19 cellular contexts compared by ENCODE assay signal in genomic region chr5:2300421-2300820, GRCh38.
A peak's percentile ranks its signal among the peaks of the same experiment; 100 is the strongest.
DNase-seq lines count a peak whose midpoint lies in the region; ATAC-seq and TF ChIP-seq lines count a peak whose summit lies in the region.
"Had no signal": no experiment of that assay in that cellular context is flagged by ENCODE, and none has a peak within 500 bp of the region (broad histone marks: within the 10 kb centered on the region; RNA-seq: fewer than 3 reads in every experiment).

No MANE protein-coding gene starts in this region.

- H3K9ac ChIP-seq in H9 (ENCODE audit: extremely low read depth, insufficient read length, low read length): no peak overlapping the region
- no peak overlapping the region for H3K9ac ChIP-seq in endodermal cell (ENCODE audit: extremely low read depth, low read length, poor library complexity, severe bottlenecking)
- H3K9ac ChIP-seq in neuronal stem cell (ENCODE audit: low read depth, low read length, poor library complexity): peak overlapping the region; percentile 44
- H3K9ac ChIP-seq: BLaER1 treated with 17β-estradiol and CSF1 and Interleukin-3, amounts not matched to agents 10 nM and 100 nM; GM23248 had no signal

- H3K9me3 Mint-ChIP-seq in H9 (peaks cover 0 to 2% of the 10 kb centered on the region in 2 experiments; a peak in 1 of 5 replicates), endodermal cell (no peaks in the 10 kb centered on the region)
- H3K9me3 Mint-ChIP-seq: CD4-positive, alpha-beta T cell; CD8-positive, alpha-beta memory T cell had no signal

- H3K36me3 Mint-ChIP-seq in H9 (ENCODE audit: insufficient read depth in 1 of 3, low read depth in 3 of 3) (no peaks in the 10 kb centered on the region), endodermal cell (ENCODE audit: low read depth) (no peaks in the 10 kb centered on the region)
- H3K36me3 Mint-ChIP-seq: CD14-positive monocyte; CD8-positive, alpha-beta memory T cell had no signal

- H4K8ac ChIP-seq in H9 (replicated peaks; ENCODE audit: insufficient read length, low read depth, low read length): no peak overlapping the region
- no peak overlapping the region for H4K8ac ChIP-seq in neuronal stem cell (ENCODE audit: low read depth, low read length)

- no peak overlapping the region for H2BK20ac ChIP-seq in H9 (ENCODE audit: low read depth, low read length, poor library complexity, severe bottlenecking)

- H3T11ph ChIP-seq in H9 (ENCODE audit: low read length): no peak overlapping the region

- H4K5ac ChIP-seq in H9 (ENCODE audit: insufficient read length, low read depth, low read length): no peak overlapping the region

- peak; percentile 20 for DNase-seq in H9
- DNase-seq in endodermal cell: peak; percentile 24
- no peak for DNase-seq in neuronal stem cell (ENCODE audit: low spot score)
- DNase-seq in sigmoid colon: peak; percentile 46
- no peak for DNase-seq in NCI-H2171 treated with DMSO at 0.1 percent for 48 hours (lab: John Stamatoyannopoulos, UW)
- DNase-seq: CD4-positive, alpha-beta T cell; CD8-positive, alpha-beta memory T cell; DMS 273 treated with DMSO at 0.1 percent for 48 hours; DMS79 treated with DMSO at 0.1 percent for 48 hours; GF-D8; GM23248; HFFc6 had no signal

- H4K20me1 ChIP-seq in H9 (ENCODE audit: control insufficient read depth, insufficient read depth, insufficient read length): no peaks in the 10 kb centered on the region
- H4K20me1 ChIP-seq: BLaER1 treated with 17β-estradiol and CSF1 and Interleukin-3, amounts not matched to agents 10 nM and 100 nM had no signal

- H2AK5ac ChIP-seq in H9 (ENCODE audit: insufficient read length, low read length) (no peak overlapping the region), neuronal stem cell (ENCODE audit: low read depth, low read length) (no peak overlapping the region)

- H2BK15ac ChIP-seq in H9 (ENCODE audit: low read depth, low read length) (no peak overlapping the region), neuronal stem cell (ENCODE audit: low read length) (peak overlapping the region; percentile 82)

- ATAC-seq in GM18861 (IDR thresholded peaks at IDR 0.05; ENCODE audit: unreplicated experiment): no peak
- ATAC-seq in HG02610 (IDR thresholded peaks at IDR 0.05; ENCODE audit: unreplicated experiment): no peak
- ATAC-seq in HG03460 (IDR thresholded peaks at IDR 0.05; ENCODE audit: unreplicated experiment): no peak

- H3K4me1 ChIP-seq in H9 (ENCODE audit: insufficient read depth, low read length) (no peaks in the 10 kb centered on the region; the same call in 1 of the 2 replicates), endodermal cell (ENCODE audit: control insufficient read depth, insufficient read depth, low read length) (no peaks in the 10 kb centered on the region), neuronal stem cell (ENCODE audit: control insufficient read depth in 2 of 2, insufficient read depth in 1 of 2, low read depth in 1 of 2, low read length in 2 of 2) (peaks cover 19 to 30% of the 10 kb centered on the region in 2 donors), sigmoid colon (no peaks in the 10 kb centered on the region)
- H3K4me1 ChIP-seq: HAP-1 had no signal

- H3K56ac ChIP-seq in H9 (ENCODE audit: insufficient read length, low read depth, low read length): no peak overlapping the region

- no peaks in the 10 kb centered on the region for H3K79me1 ChIP-seq in H9 (ENCODE audit: insufficient read depth, low read depth, low read length, poor library complexity, severe bottlenecking)
- H3K79me1 ChIP-seq in neuronal stem cell (ENCODE audit: low read depth, low read length): no peaks in the 10 kb centered on the region

- H2BK5ac ChIP-seq in H9 (ENCODE audit: insufficient read length, low read length) (no peak overlapping the region), neuronal stem cell (ENCODE audit: low read length) (no peak overlapping the region)

- H3K4me3 ChIP-seq in endodermal cell (ENCODE audit: low read length) (no peak overlapping the region), neuronal stem cell (ENCODE audit: low read length in 2 of 2) (no peak overlapping the region), sigmoid colon (no peak overlapping the region)
- H3K4me3 ChIP-seq: BLaER1 treated with 17β-estradiol and CSF1 and Interleukin-3, amounts not matched to agents 10 nM and 100 nM; GM23248; HAP-1 had no signal

- H3K36me3 ChIP-seq in endodermal cell (ENCODE audit: control insufficient read depth, insufficient read depth, low read length): no peaks in the 10 kb centered on the region
- no peaks in the 10 kb centered on the region for H3K36me3 ChIP-seq in neuronal stem cell (replicated peaks in 1 of 2; ENCODE audit: control insufficient read depth in 2 of 2, insufficient read depth in 2 of 2, low read length in 2 of 2)
- no peaks in the 10 kb centered on the region for H3K36me3 ChIP-seq in sigmoid colon
- H3K36me3 ChIP-seq: BLaER1 treated with 17β-estradiol and CSF1 and Interleukin-3, amounts not matched to agents 10 nM and 100 nM; HAP-1 had no signal

- H3K4me1 Mint-ChIP-seq in H9: peaks cover 47 to 57% of the 10 kb centered on the region in 2 experiments
- H3K4me1 Mint-ChIP-seq in endodermal cell: peaks cover 4% of the 10 kb centered on the region
- H3K4me1 Mint-ChIP-seq: B cell; CD14-positive monocyte; CD8-positive, alpha-beta memory T cell had no signal

- H3K27me3 Mint-ChIP-seq in H9 (ENCODE audit: low read depth) (peaks cover 7% of the 10 kb centered on the region), endodermal cell (ENCODE audit: insufficient read depth) (peaks cover 3% of the 10 kb centered on the region)
- H3K27me3 Mint-ChIP-seq: B cell had no signal

- no peak overlapping the region for H3K18ac ChIP-seq in H9 (ENCODE audit: insufficient read length, low read depth, low read length)
- H3K18ac ChIP-seq in neuronal stem cell (ENCODE audit: low read length): peak overlapping the region; percentile 84

- H3K27ac ChIP-seq in H9 (ENCODE audit: insufficient read length, low read depth, low read length) (no peak overlapping the region), endodermal cell (ENCODE audit: low read depth, low read length) (no peak overlapping the region), neuronal stem cell (replicated peaks; ENCODE audit: low read length) (no peak overlapping the region), sigmoid colon (no peak overlapping the region)
- H3K27ac ChIP-seq: BLaER1 treated with 17β-estradiol and CSF1 and Interleukin-3, amounts not matched to agents 10 nM and 100 nM; GM23248 had no signal

- H3K79me2 ChIP-seq in H9 (ENCODE audit: insufficient read depth, low read length): no peaks in the 10 kb centered on the region

- WGBS in H9 (ENCODE audit: extremely low coverage, insufficient read length, low lambda C conversion rate): no CpG with 5 or more reads among the region's 11 CpGs
- 91 to 100% methylated on average over 3 to 11 of the region's 11 CpGs for WGBS in endodermal cell (ENCODE audit: insufficient coverage in 1 of 2, insufficient read length in 1 of 2), 2 experiments
- no CpG with 5 or more reads among the region's 11 CpGs for WGBS in neuronal stem cell (ENCODE audit: extremely low coverage in 2 of 2, insufficient read length in 2 of 2, insufficient replicate concordance in 1 of 2), 2 donors
- WGBS in sigmoid colon, 2 donors: 83 to 93% methylated on average over 11 of the region's 11 CpGs

- H3K4me2 ChIP-seq in H9 (ENCODE audit: insufficient read depth, insufficient read length, low read length) (no peak overlapping the region), neuronal stem cell (ENCODE audit: insufficient read depth, low read length, poor library complexity, severe bottlenecking) (no peak overlapping the region)
- H3K4me2 ChIP-seq: BLaER1 treated with 17β-estradiol and CSF1 and Interleukin-3, amounts not matched to agents 10 nM and 100 nM had no signal

- H3K27me3 ChIP-seq in H9 (ENCODE audit: insufficient read depth, low read length) (no peaks in the 10 kb centered on the region), endodermal cell (ENCODE audit: control insufficient read depth, insufficient read depth, low read length, poor library complexity, severe bottlenecking) (no peaks in the 10 kb centered on the region), neuronal stem cell (ENCODE audit: control insufficient read depth in 3 of 3, insufficient read depth in 3 of 3, low read depth in 1 of 3, low read length in 3 of 3) (no peaks in the 10 kb centered on the region), sigmoid colon (no peaks in the 10 kb centered on the region)
- H3K27me3 ChIP-seq: BLaER1 treated with 17β-estradiol and CSF1 and Interleukin-3, amounts not matched to agents 10 nM and 100 nM had no signal

- H3K23me2 ChIP-seq in H9 (ENCODE audit: insufficient read length, low read depth, low read length, poor library complexity, severe bottlenecking): no peaks in the 10 kb centered on the region

- no peak overlapping the region for H2AFZ ChIP-seq in H9 (ENCODE audit: low read length)
- no peak overlapping the region for H2AFZ ChIP-seq in neuronal stem cell (ENCODE audit: low read length)
- H2AFZ ChIP-seq: GM23248 had no signal

- no peak overlapping the region for H2BK12ac ChIP-seq in H9 (ENCODE audit: insufficient read length, low read depth, low read length)
- no peak overlapping the region for H2BK12ac ChIP-seq in neuronal stem cell (ENCODE audit: low read length)

- H2BK120ac ChIP-seq in H9 (ENCODE audit: low read depth, low read length, poor library complexity, severe bottlenecking) (no peak overlapping the region), neuronal stem cell (ENCODE audit: low read depth, low read length) (no peak overlapping the region)

- intact Hi-C loops in sigmoid colon (cut with DNase I): no loop called here

- H3K14ac ChIP-seq in H9 (ENCODE audit: insufficient read depth, low read length) (no peak overlapping the region), neuronal stem cell (ENCODE audit: low read length) (peak overlapping the region; percentile 31)

- H3K4me3 Mint-ChIP-seq in H9 (no peak overlapping the region), endodermal cell (no peak overlapping the region)
- H3K4me3 Mint-ChIP-seq: B cell; CD14-positive monocyte; CD4-positive, alpha-beta T cell; CD8-positive, alpha-beta memory T cell; HFFc6 had no signal

- H3K27ac Mint-ChIP-seq in H9 (no peak overlapping the region), endodermal cell (no peak overlapping the region)
- H3K27ac Mint-ChIP-seq: B cell; CD14-positive monocyte; CD4-positive, alpha-beta T cell; CD8-positive, alpha-beta memory T cell; HFFc6 had no signal

- H3K23ac ChIP-seq in H9 (ENCODE audit: insufficient read length, low read depth, low read length) (no peak overlapping the region), neuronal stem cell (ENCODE audit: low read depth, low read length, poor library complexity) (no peak overlapping the region)

- TF ChIP-seq EP300 in sigmoid colon (IDR thresholded peaks at IDR 0.05): no peak

- H4K91ac ChIP-seq in H9 (ENCODE audit: insufficient read length, low read depth, low read length) (no peak overlapping the region), neuronal stem cell (ENCODE audit: low read depth, low read length, poor library complexity) (no peak overlapping the region)

- TF ChIP-seq CTCF in H9 (conservative IDR thresholded peaks at IDR 0.05) (no peak), endodermal cell (conservative IDR thresholded peaks at IDR 0.05) (no peak), sigmoid colon (IDR thresholded peaks at IDR 0.05) (no peak)

- H3K4ac ChIP-seq in H9 (ENCODE audit: low read depth, low read length): no peak overlapping the region
- H3K4ac ChIP-seq in neuronal stem cell (ENCODE audit: low read length): no peak overlapping the region

- no peak for TF ChIP-seq POLR2A in sigmoid colon (IDR thresholded peaks at IDR 0.05)

- H3K9me3 ChIP-seq in H9 (ENCODE audit: control insufficient read depth, low read depth, low read length) (no peaks in the 10 kb centered on the region), endodermal cell (ENCODE audit: control insufficient read depth, low read length) (no peaks in the 10 kb centered on the region), neuronal stem cell (replicated peaks in 1 of 2; ENCODE audit: control insufficient read depth in 2 of 2, insufficient read depth in 1 of 2, low read depth in 1 of 2, low read length in 2 of 2) (peaks cover 0 to 10% of the 10 kb centered on the region in 2 donors), sigmoid colon (no peaks in the 10 kb centered on the region)
- H3K9me3 ChIP-seq: BLaER1 treated with 17β-estradiol and CSF1 and Interleukin-3, amounts not matched to agents 10 nM and 100 nM; HAP-1 had no signal

Comparison
In these comparisons a context has a peak if more than half of its experiments do, and no peak if none do; other contexts are left out.
1. DNase-seq: peak in H9 (single experiment), endodermal cell (single experiment) and sigmoid colon (single experiment); none in neuronal stem cell (single experiment) and NCI-H2171 treated with DMSO at 0.1 percent for 48 hours (single experiment).